In the genomic region with DNA sequence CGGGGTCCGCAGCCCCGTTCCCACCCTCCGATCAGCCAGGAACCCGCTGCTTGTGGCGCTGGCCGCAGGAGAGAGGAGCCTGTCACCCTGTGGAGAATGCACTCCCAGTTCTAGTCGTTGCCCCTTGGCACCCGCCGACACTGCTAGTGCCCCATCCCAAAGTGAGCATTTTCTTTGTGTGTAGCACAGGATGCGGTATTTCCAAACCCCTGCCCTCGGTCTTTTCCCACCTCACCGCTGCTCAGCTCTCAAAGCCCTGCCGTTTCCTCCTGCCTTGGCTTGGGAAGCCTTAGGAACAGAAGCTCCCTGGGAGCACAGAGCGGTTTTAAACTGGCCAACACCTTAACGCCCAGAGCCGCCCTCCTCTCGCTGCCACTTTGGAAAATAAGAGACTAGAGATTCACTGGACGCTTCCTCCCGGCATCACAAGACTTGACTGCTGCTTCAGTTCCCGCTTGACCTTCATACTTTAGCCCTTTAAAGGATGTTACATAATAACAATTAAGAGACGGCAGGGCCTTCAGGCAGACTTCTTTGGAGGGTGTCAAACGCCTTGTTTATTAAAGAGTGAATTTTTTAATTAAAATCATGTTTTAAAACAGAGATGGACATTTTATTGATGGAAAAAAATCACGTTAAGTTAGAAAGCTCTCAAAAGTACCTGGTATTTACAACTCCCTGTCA, we compare ENCODE assay signal across 8 cellular contexts. TPM values are rescaled to one million over a fixed set of nuclear protein-coding genes. Genes with fewer than 3 reads are reported as not detected.
DNase-seq lines count a peak whose midpoint lies in the region; ATAC-seq, FAIRE-seq and TF ChIP-seq lines count a peak whose summit lies in the region.

No MANE protein-coding gene starts in this region.

- intact Hi-C loops in Calu3 (cut with micrococcal nuclease; ENCODE audit: unreplicated experiment): loop anchor here (5.0 kb wide), 1 partner anchor 45 kb away; no protein-coding TSS in a partner anchor
- intact Hi-C loops in activated T-helper 1 cell treated with anti-CD3 and anti-CD28 coated beads, Interleukin-12 subunit alpha, Interleukin-12 subunit beta, Interleukin-2, Interleukin-4 antibody, amounts not matched to agents 30 ng/mL and 10 ng/mL and 1 ng/mL, durations not matched to agents 14 hours and 24 hours and 36 hours (cut with micrococcal nuclease): loop anchor here (1.0 to 5.0 kb wide), 4 partner anchors 8 to 990 kb away; a partner anchor contains a TSS

- H3K9me3 Mint-ChIP-seq in Calu3 (ENCODE audit: low read depth, unreplicated experiment) (no peaks in the 10 kb centered on the region), naive B cell (no peaks in the 10 kb centered on the region)
- no peaks in the 10 kb centered on the region for H3K9me3 Mint-ChIP-seq in activated T-helper 1 cell treated with anti-CD3 and anti-CD28 coated beads, Interleukin-12 subunit alpha, Interleukin-12 subunit beta, Interleukin-2, Interleukin-4 antibody, amounts not matched to agents 30 ng/mL and 10 ng/mL and 1 ng/mL, durations not matched to agents 14 hours and 24 hours and 36 hours

- FAIRE-seq in H54 (lab: Jason Lieb, UNC): no peak

- no peak for TF ChIP-seq CTCF in Calu3 (IDR thresholded peaks at IDR 0.05; ENCODE audit: unreplicated experiment)
- TF ChIP-seq CTCF in fibroblast of pulmonary artery (IDR thresholded peaks at IDR 0.05; ENCODE audit: low read length, missing control alignments): no peak

- H3K27me3 Mint-ChIP-seq in Calu3 (ENCODE audit: unreplicated experiment) (no peaks in the 10 kb centered on the region), naive B cell (no peaks in the 10 kb centered on the region)
- peaks cover 2% of the 10 kb centered on the region for H3K27me3 Mint-ChIP-seq in activated T-helper 1 cell treated with anti-CD3 and anti-CD28 coated beads, Interleukin-12 subunit alpha, Interleukin-12 subunit beta, Interleukin-2, Interleukin-4 antibody, amounts not matched to agents 30 ng/mL and 10 ng/mL and 1 ng/mL, durations not matched to agents 14 hours and 24 hours and 36 hours (ENCODE audit: insufficient read depth)

- H3K36me3 Mint-ChIP-seq in Calu3 (ENCODE audit: insufficient read depth, unreplicated experiment): peaks cover 28% of the 10 kb centered on the region
- H3K36me3 Mint-ChIP-seq in activated T-helper 1 cell treated with anti-CD3 and anti-CD28 coated beads, Interleukin-12 subunit alpha, Interleukin-12 subunit beta, Interleukin-2, Interleukin-4 antibody, amounts not matched to agents 30 ng/mL and 10 ng/mL and 1 ng/mL, durations not matched to agents 14 hours and 24 hours and 36 hours (ENCODE audit: low read depth): peaks cover 15% of the 10 kb centered on the region
- peaks cover 14 to 19% of the 10 kb centered on the region in 2 donors for H3K36me3 Mint-ChIP-seq in naive B cell

- TSS peak; percentile 49 for BruUV-seq in Calu3 (replicated peaks; lab: Mats Ljungman, UMichigan)

- peak; percentile 2 for ATAC-seq in naive B cell (ENCODE audit: low read depth in 2 of 2)

- H3K27ac Mint-ChIP-seq in Calu3 (ENCODE audit: unreplicated experiment): peak overlapping the region; percentile 85
- peak overlapping the region; percentile 96 for H3K27ac Mint-ChIP-seq in activated T-helper 1 cell treated with anti-CD3 and anti-CD28 coated beads, Interleukin-12 subunit alpha, Interleukin-12 subunit beta, Interleukin-2, Interleukin-4 antibody, amounts not matched to agents 30 ng/mL and 10 ng/mL and 1 ng/mL, durations not matched to agents 14 hours and 24 hours and 36 hours
- peak overlapping the region; percentile 90 to 98 (median 96) for H3K27ac Mint-ChIP-seq in naive B cell

- H3K4me3 Mint-ChIP-seq in Calu3 (ENCODE audit: low read depth, unreplicated experiment) (peak overlapping the region; percentile 86), naive B cell (peak overlapping the region; percentile 91 to 99 (median 96))
- peak overlapping the region; percentile 96 for H3K4me3 Mint-ChIP-seq in activated T-helper 1 cell treated with anti-CD3 and anti-CD28 coated beads, Interleukin-12 subunit alpha, Interleukin-12 subunit beta, Interleukin-2, Interleukin-4 antibody, amounts not matched to agents 30 ng/mL and 10 ng/mL and 1 ng/mL, durations not matched to agents 14 hours and 24 hours and 36 hours

- CTCF ChIA-PET in Calu3 (lab: Charles Lee): interaction anchor here (1.3 to 1.5 kb wide), 2 partner anchors 42 to 87 kb away, joined by 3 to 4 read pairs; no protein-coding TSS in a partner anchor

- peak; percentile 17 for DNase-seq in Calu3
- DNase-seq in H54 (ENCODE audit: insufficient read length, low spot score): peak; percentile 8
- peak; percentile 35 for DNase-seq in NCI-H2227 (lab: John Stamatoyannopoulos, UW; ENCODE audit: unreplicated experiment)
- DNase-seq in activated T-helper 1 cell treated with anti-CD3 and anti-CD28 coated beads, Interleukin-12 subunit alpha, Interleukin-12 subunit beta, Interleukin-2, Interleukin-4 antibody, amounts not matched to agents 30 ng/mL and 10 ng/mL and 1 ng/mL, durations not matched to agents 14 hours and 24 hours and 36 hours (ENCODE audit: low spot score): peak; percentile 25
- DNase-seq in fibroblast of pulmonary artery (ENCODE audit: low read depth): peak; percentile 56
- DNase-seq in naive B cell: peak; percentile 26
- DNase-seq in ureter (ENCODE audit: low spot score): peak; percentile 55
- no peak for DNase-seq in cortex of kidney (lab: John Stamatoyannopoulos, UW)

- H3K4me1 Mint-ChIP-seq in Calu3 (ENCODE audit: low read depth, unreplicated experiment): peaks cover 17% of the 10 kb centered on the region
- H3K4me1 Mint-ChIP-seq in activated T-helper 1 cell treated with anti-CD3 and anti-CD28 coated beads, Interleukin-12 subunit alpha, Interleukin-12 subunit beta, Interleukin-2, Interleukin-4 antibody, amounts not matched to agents 30 ng/mL and 10 ng/mL and 1 ng/mL, durations not matched to agents 14 hours and 24 hours and 36 hours (ENCODE audit: low read depth): peaks cover 28% of the 10 kb centered on the region
- peaks cover 11 to 28% (median 22%) of the 10 kb centered on the region in 3 donors for H3K4me1 Mint-ChIP-seq in naive B cell

- peak overlapping the region; percentile 68 for H3K4me3 ChIP-seq in fibroblast of pulmonary artery (replicated peaks; ENCODE audit: low read depth, low read length)

- no peak for TF ChIP-seq POLR2A in H54 (IDR thresholded peaks at IDR 0.05; ENCODE audit: low read depth, low read length)

RNA-seq across cellular contexts. Expression of a gene that starts 0.8 kb away (rescaled TPM):
- total RNA-seq in Calu3 (2022) (43.3 and 43.8 TPM in 2 replicates), ureter (47.3 TPM)
- total RNA-seq in activated T-helper 1 cell treated with anti-CD3 and anti-CD28 coated beads, Interleukin-12 subunit alpha, Interleukin-12 subunit beta, Interleukin-2, Interleukin-4 antibody, amounts not matched to agents 30 ng/mL and 10 ng/mL and 1 ng/mL, durations not matched to agents 14 hours and 24 hours and 36 hours: 8.3 and 8.8 TPM in 2 replicates
- 10 to 100 TPM; 10.2 to 16.2 (median 14.0) TPM for polyA plus RNA-seq in naive B cell (ENCODE audit: low read depth in 6 of 6)

RNA-seq across cellular contexts. Expression of a gene that starts 35.1 kb away (rescaled TPM):
- total RNA-seq in Calu3 (2022) (2.6 and 2.9 TPM in 2 replicates), ureter (1.2 TPM)
- not detected in 2 replicates for total RNA-seq in activated T-helper 1 cell treated with anti-CD3 and anti-CD28 coated beads, Interleukin-12 subunit alpha, Interleukin-12 subunit beta, Interleukin-2, Interleukin-4 antibody, amounts not matched to agents 30 ng/mL and 10 ng/mL and 1 ng/mL, durations not matched to agents 14 hours and 24 hours and 36 hours
- polyA plus RNA-seq in naive B cell (ENCODE audit: low read depth in 6 of 6): under 1 TPM in 1 of 6 donors, not detected in 5; 1.00 TPM
